ENCODE assay signal across 9 cellular contexts in the genomic region with DNA sequence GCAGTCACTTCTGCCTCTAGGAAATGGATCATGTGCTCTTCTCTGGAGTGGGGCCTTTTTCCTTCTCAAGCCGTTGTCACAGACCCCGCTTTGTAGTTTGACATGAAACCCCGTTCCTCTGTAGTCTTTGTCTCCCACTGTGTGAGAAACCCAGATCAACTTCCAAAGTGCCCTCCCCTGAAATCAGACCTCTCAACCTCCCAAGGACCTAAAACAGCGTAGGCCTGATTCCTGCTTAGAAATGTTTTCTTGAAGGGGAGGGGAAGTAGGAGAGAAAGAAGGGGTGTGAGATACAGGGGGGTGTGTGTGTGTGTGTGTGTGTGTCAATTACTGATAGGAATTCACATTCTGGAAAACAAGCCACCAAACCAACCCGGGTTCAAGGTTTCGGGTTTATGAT. TPM values are rescaled to one million over a fixed set of nuclear protein-coding genes. Genes with fewer than 3 reads are reported as not detected.
DNase-seq lines count a peak whose midpoint lies in the region; ATAC-seq and TF ChIP-seq lines count a peak whose summit lies in the region.
"Had no signal": no experiment of that assay in that cellular context is flagged by ENCODE, and none has a peak within 500 bp of the region (broad histone marks: within the 10 kb centered on the region; RNA-seq: fewer than 3 reads in every experiment).

No MANE protein-coding gene starts in this region.

- no peaks in the 10 kb centered on the region for H3K9me3 Mint-ChIP-seq in chondrocyte (ENCODE audit: low read depth)
- H3K9me3 Mint-ChIP-seq in natural killer cell treated with Interleukin-12 subunit alpha and Interleukin-12 subunit beta and Interleukin-15 and Interleukin-18, amount 100 ng/mL, for 72 hours, result no peaks in the 10 kb centered on the region

- H2AFZ ChIP-seq in DND-41 (ENCODE audit: low read depth, low read length), result no peak overlapping the region
- no peak overlapping the region for H2AFZ ChIP-seq in MM.1S (ENCODE audit: low read length)

- H3K27me3 Mint-ChIP-seq in chondrocyte (ENCODE audit: low read depth), result no peaks in the 10 kb centered on the region
- no peaks in the 10 kb centered on the region for H3K27me3 Mint-ChIP-seq in natural killer cell treated with Interleukin-12 subunit alpha and Interleukin-12 subunit beta and Interleukin-15 and Interleukin-18, amount 100 ng/mL, for 72 hours

- H3K27ac ChIP-seq in DND-41 (ENCODE audit: low read length) (no peak overlapping the region), MM.1S (ENCODE audit: low read length) (no peak overlapping the region)

- peak overlapping the region; percentile 77 to 81; a peak in 3 of 4 replicates for H3K4me3 ChIP-seq in DND-41 (ENCODE audit: low read depth in 1 of 2, low read length in 2 of 2)
- peak overlapping the region; percentile 89 for H3K4me3 ChIP-seq in MM.1S (ENCODE audit: low read length)

- H3K4me1 Mint-ChIP-seq in chondrocyte (ENCODE audit: low read depth), result peaks cover 50% of the 10 kb centered on the region
- H3K4me1 Mint-ChIP-seq in natural killer cell treated with Interleukin-12 subunit alpha and Interleukin-12 subunit beta and Interleukin-15 and Interleukin-18, amount 100 ng/mL, for 72 hours (ENCODE audit: low read depth in 2 of 2), result peaks cover 48 to 52% of the 10 kb centered on the region in 2 donors

- peak overlapping the region; percentile 83 for H3K27ac Mint-ChIP-seq in chondrocyte (ENCODE audit: unreplicated experiment)
- H3K27ac Mint-ChIP-seq in natural killer cell treated with Interleukin-12 subunit alpha and Interleukin-12 subunit beta and Interleukin-15 and Interleukin-18, amount 100 ng/mL, for 72 hours, result no peak overlapping the region

- H3K36me3 Mint-ChIP-seq in chondrocyte (ENCODE audit: low read depth), result no peaks in the 10 kb centered on the region
- H3K36me3 Mint-ChIP-seq in natural killer cell treated with Interleukin-12 subunit alpha and Interleukin-12 subunit beta and Interleukin-15 and Interleukin-18, amount 100 ng/mL, for 72 hours, result no peaks in the 10 kb centered on the region

- peaks cover 31% of the 10 kb centered on the region for H3K4me1 ChIP-seq in DND-41 (ENCODE audit: insufficient read depth, low read length)
- H3K4me1 ChIP-seq in MM.1S (ENCODE audit: low read length), result peaks cover 9% of the 10 kb centered on the region

- peak overlapping the region; percentile 86 for H3K4me3 Mint-ChIP-seq in chondrocyte (ENCODE audit: unreplicated experiment)
- peak overlapping the region; percentile 88 for H3K4me3 Mint-ChIP-seq in natural killer cell treated with Interleukin-12 subunit alpha and Interleukin-12 subunit beta and Interleukin-15 and Interleukin-18, amount 100 ng/mL, for 72 hours

- H3K4me2 ChIP-seq in DND-41 (ENCODE audit: insufficient read depth, low read length), result peak overlapping the region; percentile 73
- H3K4me2 ChIP-seq in MM.1S (ENCODE audit: low read depth, low read length), result peak overlapping the region; percentile 85; the same call in 1 of the 2 replicates

- H4K20me1 ChIP-seq in DND-41 (ENCODE audit: insufficient read depth, low read length) (peaks cover 56% of the 10 kb centered on the region), MM.1S (ENCODE audit: insufficient read depth, low read length) (peaks cover 20% of the 10 kb centered on the region)

- peak overlapping the region; percentile 93 for H3K9ac ChIP-seq in DND-41 (ENCODE audit: low read depth, low read length)
- peak overlapping the region; percentile 82; the same call in 1 of the 2 replicates for H3K9ac ChIP-seq in MM.1S (ENCODE audit: low read length)

- no peaks in the 10 kb centered on the region for H3F3A ChIP-seq in MM.1S (ENCODE audit: insufficient read depth, low read length)

- H3K79me2 ChIP-seq in DND-41 (ENCODE audit: insufficient read depth, low read length), result peaks cover 62% of the 10 kb centered on the region
- H3K79me2 ChIP-seq in MM.1S (ENCODE audit: low read length), result peaks cover 63% of the 10 kb centered on the region

- H3K36me3 ChIP-seq in DND-41 (ENCODE audit: insufficient read depth, low read length), result peaks cover 2% of the 10 kb centered on the region; the same call in 1 of the 2 replicates
- H3K36me3 ChIP-seq in MM.1S (replicated peaks; ENCODE audit: insufficient read depth, low read length), result no peaks in the 10 kb centered on the region

- TF ChIP-seq CTCF in DND-41 (IDR thresholded peaks at IDR 0.05; ENCODE audit: borderline replicate concordance, extremely low read depth, low read length, poor library complexity, severe bottlenecking) (no peak), MM.1S (IDR thresholded peaks at IDR 0.05; ENCODE audit: low read length) (no peak), chondrocyte (IDR thresholded peaks at IDR 0.05) (no peak)

- no peak for ATAC-seq in DND-41 (ENCODE audit: insufficient read depth, low read depth)
- no peak for ATAC-seq in natural killer cell treated with Interleukin-12 subunit alpha and Interleukin-12 subunit beta and Interleukin-15 and Interleukin-18, amount 100 ng/mL, for 72 hours
- ATAC-seq in HG02759 (IDR thresholded peaks at IDR 0.05; ENCODE audit: unreplicated experiment), result no peak
- no peak for ATAC-seq in HG03039 (IDR thresholded peaks at IDR 0.05; ENCODE audit: unreplicated experiment)

- no peak for DNase-seq in DND-41
- DNase-seq in MM.1S, result no peak
- no peak for DNase-seq in chondrocyte (ENCODE audit: low spot score)
- no peak for DNase-seq in natural killer cell treated with Interleukin-12 subunit alpha and Interleukin-12 subunit beta and Interleukin-15 and Interleukin-18, amount 100 ng/mL, for 72 hours (ENCODE audit: low spot score)
- DNase-seq in OCI-M2 (lab: John Stamatoyannopoulos, UW; ENCODE audit: unreplicated experiment), result no peak
- no peak for DNase-seq in NCI-H526 treated with DMSO at 0.1 percent for 48 hours (lab: John Stamatoyannopoulos, UW)
- DNase-seq: NCI-H2081 had no signal

- H3K9me2 ChIP-seq in MM.1S (replicated peaks; ENCODE audit: insufficient read depth, low read length), result no peaks in the 10 kb centered on the region

- H3K27me3 ChIP-seq in DND-41 (ENCODE audit: insufficient read depth, low read length, poor library complexity), result peaks cover 2% of the 10 kb centered on the region
- H3K27me3 ChIP-seq in MM.1S (replicated peaks; ENCODE audit: insufficient read depth, low read length), result no peaks in the 10 kb centered on the region

- H3K9me3 ChIP-seq in DND-41 (ENCODE audit: insufficient read depth, low read length, severe bottlenecking) (no peaks in the 10 kb centered on the region), MM.1S (replicated peaks; ENCODE audit: insufficient read depth, low read length) (no peaks in the 10 kb centered on the region)

RNA-seq across cellular contexts. Expression of gene UBE2O, which starts 1.5 kb away (rescaled TPM):
- total RNA-seq in chondrocyte, result 20.0 to 22.1 TPM (median 22.0 TPM) in 3 replicates
- total RNA-seq in natural killer cell treated with Interleukin-12 subunit alpha and Interleukin-12 subunit beta and Interleukin-15 and Interleukin-18, amount 100 ng/mL, for 72 hours, result 10 to 100 TPM; 46.7 to 66.9 TPM

RNA-seq across cellular contexts. Expression of gene AANAT, which starts 15.9 kb away (rescaled TPM):
- not detected in 3 replicates for total RNA-seq in chondrocyte
- total RNA-seq in natural killer cell treated with Interleukin-12 subunit alpha and Interleukin-12 subunit beta and Interleukin-15 and Interleukin-18, amount 100 ng/mL, for 72 hours, result under 1 TPM in 1 of 2 donors, not detected in 1; 0.78 TPM

RNA-seq across cellular contexts. Expression of gene RHBDF2, which starts 49.7 kb away (rescaled TPM):
- 4.7 to 5.4 TPM (median 4.9 TPM) in 3 replicates for total RNA-seq in chondrocyte
- 100 to 1,000 TPM; 156 to 234 TPM for total RNA-seq in natural killer cell treated with Interleukin-12 subunit alpha and Interleukin-12 subunit beta and Interleukin-15 and Interleukin-18, amount 100 ng/mL, for 72 hours

Comparison
In these comparisons a context has a peak if more than half of its experiments do, and no peak if none do; other contexts are left out.
1. RNA of gene RHBDF2, which starts 49.7 kb away (total RNA-seq): 156 to 234 TPM in natural killer cell treated with Interleukin-12 subunit alpha and Interleukin-12 subunit beta and Interleukin-15 and Interleukin-18, amount 100 ng/mL, for 72 hours; 4.7 to 5.4 TPM in chondrocyte; every median in the first group is over 10 times any median in the second.